ENCODE assay signal across 11 cellular contexts in genomic region chr4:170491981-170492380, GRCh38.
"Had no signal": no experiment of that assay in that cellular context is flagged by ENCODE, and none has a peak within 500 bp of the region (broad histone marks: within the 10 kb centered on the region; RNA-seq: fewer than 3 reads in every experiment).

No MANE protein-coding gene starts in this region.

- H3K4me1 ChIP-seq: HAP-1 had no signal

- H3K27ac ChIP-seq: HL-60 had no signal

- DNase-seq: H7, HFFc6, IMR-90, KG1 had no signal

- FAIRE-seq: H1, HTR-8/SVneo, K562 had no signal

- H3K4me3 ChIP-seq: GM23338, HAP-1, K562 had no signal

- H3K9me3 ChIP-seq: HAP-1 had no signal

- H3K36me3 ChIP-seq: HAP-1 had no signal

- ATAC-seq: GM23338, HCT116, K562 had no signal
